26 cellular contexts compared by ENCODE assay signal in the genomic region with DNA sequence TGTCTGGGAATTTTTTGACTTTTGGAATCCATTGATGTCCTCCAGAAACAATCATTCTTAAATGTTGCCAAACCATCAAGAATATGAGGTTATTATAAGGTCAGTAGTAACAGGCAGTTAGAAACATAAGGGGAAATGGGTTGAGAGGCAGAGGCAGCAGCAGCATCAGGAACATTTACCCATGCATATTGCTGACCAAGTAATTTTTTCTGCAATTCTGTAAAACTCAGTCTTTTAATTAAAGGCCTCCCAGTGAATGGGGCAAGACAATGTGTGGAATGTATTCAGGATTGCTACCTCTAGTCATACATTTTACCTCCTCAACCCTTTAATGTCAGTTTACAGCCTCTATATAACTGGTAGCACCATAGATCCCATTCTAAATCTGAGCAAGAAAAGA.
"Had no signal": no experiment of that assay in that cellular context is flagged by ENCODE, and none has a peak within 500 bp of the region (broad histone marks: within the 10 kb centered on the region; RNA-seq: fewer than 3 reads in every experiment).

No MANE protein-coding gene starts in this region.

- H3K27me3 ChIP-seq: adrenal gland, body of pancreas, breast epithelium had no signal

- H3K4me3 ChIP-seq: adrenal gland, body of pancreas, breast epithelium, SJCRH30, SK-N-MC had no signal

- H3K4me1 ChIP-seq: adrenal gland, body of pancreas, breast epithelium, SJCRH30 had no signal

- H3K9me3 ChIP-seq: adrenal gland, body of pancreas, breast epithelium had no signal

- DNase-seq: activated CD4-positive, alpha-beta T cell treated with anti-CD3 and anti-CD28 coated beads for 36 hours; activated CD4-positive, alpha-beta T cell treated with anti-CD3 and anti-CD28 coated beads, Interleukin-2, amount 10 ng/mL, durations not matched to agents 7 days and 5 days; activated CD4-positive, alpha-beta T cell treated with anti-CD3 and anti-CD28 coated beads, Interleukin-2, amount 50 U/mL, for 48 hours; activated CD8-positive, alpha-beta T cell treated with anti-CD3 and anti-CD28 coated beads, Interleukin-2, amount 10 ng/mL, durations not matched to agents 7 days and 5 days; activated gamma-delta T cell treated with Interleukin-2 at 50 U/mL for 16 hours; activated naive CD4-positive, alpha-beta T cell treated with anti-CD3 and anti-CD28 coated beads for 36 hours; activated T-cell treated with anti-CD3 and anti-CD28 coated beads, Interleukin-2, amount 50 U/mL, for 24 hours; adrenal gland; body of pancreas; NCI-H1105; NCI-H1417 treated with DMSO at 0.1 percent for 48 hours; NCI-H187 treated with DMSO at 0.1 percent for 48 hours; NCI-H2081; NCI-H226; NCI-H446 treated with DMSO at 0.1 percent for 48 hours; NCI-H524; NCI-H69; NCI-H82; SHP77; SJCRH30; T1000 had no signal

- FAIRE-seq: astrocyte had no signal

- H3K36me3 ChIP-seq: adrenal gland, breast epithelium, SJCRH30 had no signal

- ATAC-seq: activated CD4-positive, alpha-beta T cell treated with anti-CD3 and anti-CD28 coated beads for 36 hours; activated CD8-positive, alpha-beta T cell treated with anti-CD3 and anti-CD28 coated beads, Interleukin-2, amount 10 ng/mL, durations not matched to agents 7 days and 5 days; activated naive CD4-positive, alpha-beta T cell treated with anti-CD3 and anti-CD28 coated beads, Interleukin-2, amount 50 U/mL, for 72 hours; body of pancreas; Panc1 had no signal

- H3K27ac ChIP-seq: adrenal gland, body of pancreas, breast epithelium, SJCRH30, SK-N-MC had no signal
